Comparison of ENCODE assay signal across 8 cellular contexts in the genomic region with DNA sequence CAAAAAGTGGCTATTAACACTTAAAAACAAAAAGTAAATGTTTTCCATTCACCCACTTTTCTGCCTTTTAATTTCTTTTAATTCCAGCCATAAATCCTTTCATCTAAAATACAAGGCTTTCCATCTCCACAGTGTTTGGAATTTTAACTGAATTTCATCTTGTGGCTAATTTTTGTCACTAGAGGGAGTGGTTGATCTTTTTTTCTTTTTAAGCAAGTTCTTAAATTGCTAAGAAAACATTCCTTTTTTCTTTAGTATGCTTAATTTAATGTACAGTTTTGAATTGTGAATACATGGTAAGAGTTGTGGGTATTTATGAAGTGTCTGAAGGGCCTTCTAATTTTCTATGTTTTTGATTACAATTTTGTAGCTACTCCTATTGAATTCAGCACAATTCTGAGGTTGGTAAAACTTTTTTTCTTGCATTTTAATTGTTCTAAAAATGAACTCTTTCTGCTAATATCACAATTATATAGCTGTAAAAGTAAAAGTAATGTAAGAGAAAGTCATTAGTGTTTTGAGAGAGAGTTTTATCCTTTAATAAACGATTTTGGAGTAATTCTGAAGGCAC. TPM values are rescaled to one million over a fixed set of nuclear protein-coding genes. Genes with fewer than 3 reads are reported as not detected.
DNase-seq lines count a peak whose midpoint lies in the region; ATAC-seq and TF ChIP-seq lines count a peak whose summit lies in the region.

No MANE protein-coding gene starts in this region.

- H3K27ac Mint-ChIP-seq in neural crest cell (ENCODE audit: unreplicated experiment) = no peak overlapping the region

- peak; percentile 46 for DNase-seq in DMS114 treated with DMSO at 0.1 percent for 48 hours (lab: John Stamatoyannopoulos, UW; ENCODE audit: unreplicated experiment)
- DNase-seq in LoVo (ENCODE audit: low spot score) = peak; percentile 32
- DNase-seq in cardiac fibroblast (ENCODE audit: low read depth in 2 of 2) = peak; percentile 71 to 76
- DNase-seq in neural crest cell (ENCODE audit: low read depth, low spot score) = no peak
- DNase-seq in Ammon's horn (ENCODE audit: low spot score) = no peak
- no peak for DNase-seq in activated CD4-positive, alpha-beta T cell treated with anti-CD3 and anti-CD28 coated beads for 48 hours

- H3K9me3 Mint-ChIP-seq in neural crest cell = no peaks in the 10 kb centered on the region

- no peak overlapping the region for H3K4me3 ChIP-seq in cardiac fibroblast (replicated peaks in 1 of 2; ENCODE audit: low read depth in 2 of 2, low read length in 2 of 2)

- TF ChIP-seq CTCF in cardiac fibroblast (IDR thresholded peaks at IDR 0.05; ENCODE audit: low read depth, low read length) = peak; percentile 50
- TF ChIP-seq CTCF in neural crest cell (conservative IDR thresholded peaks at IDR 0.05) = peak; percentile 77

- no peak overlapping the region for H3K4me3 Mint-ChIP-seq in neural crest cell

- peaks cover 5% of the 10 kb centered on the region for H3K4me1 Mint-ChIP-seq in neural crest cell

- no peaks in the 10 kb centered on the region for H3K27me3 Mint-ChIP-seq in neural crest cell (ENCODE audit: low read depth)

- ATAC-seq in GM21528 (IDR thresholded peaks at IDR 0.05; ENCODE audit: low FRiP score, unreplicated experiment) (no peak), GM19455 (IDR thresholded peaks at IDR 0.05; ENCODE audit: unreplicated experiment) (no peak)

- no peaks in the 10 kb centered on the region for H3K36me3 Mint-ChIP-seq in neural crest cell (ENCODE audit: low read depth)

RNA-seq across cellular contexts. Expression of gene ANK3, which starts 54.9 kb away (rescaled TPM):
- 44.6 and 45.2 TPM in 2 replicates for total RNA-seq in neural crest cell

Comparison
In these comparisons a context has a peak if more than half of its experiments do, and no peak if none do; other contexts are left out.
1. DNase-seq: peak in DMS114 treated with DMSO at 0.1 percent for 48 hours (single experiment), LoVo (single experiment) and cardiac fibroblast (2 of 2); none in neural crest cell (single experiment), Ammon's horn (single experiment) and activated CD4-positive, alpha-beta T cell treated with anti-CD3 and anti-CD28 coated beads for 48 hours (single experiment).